Comparison of ENCODE assay signal across 8 cellular contexts in the genomic region with DNA sequence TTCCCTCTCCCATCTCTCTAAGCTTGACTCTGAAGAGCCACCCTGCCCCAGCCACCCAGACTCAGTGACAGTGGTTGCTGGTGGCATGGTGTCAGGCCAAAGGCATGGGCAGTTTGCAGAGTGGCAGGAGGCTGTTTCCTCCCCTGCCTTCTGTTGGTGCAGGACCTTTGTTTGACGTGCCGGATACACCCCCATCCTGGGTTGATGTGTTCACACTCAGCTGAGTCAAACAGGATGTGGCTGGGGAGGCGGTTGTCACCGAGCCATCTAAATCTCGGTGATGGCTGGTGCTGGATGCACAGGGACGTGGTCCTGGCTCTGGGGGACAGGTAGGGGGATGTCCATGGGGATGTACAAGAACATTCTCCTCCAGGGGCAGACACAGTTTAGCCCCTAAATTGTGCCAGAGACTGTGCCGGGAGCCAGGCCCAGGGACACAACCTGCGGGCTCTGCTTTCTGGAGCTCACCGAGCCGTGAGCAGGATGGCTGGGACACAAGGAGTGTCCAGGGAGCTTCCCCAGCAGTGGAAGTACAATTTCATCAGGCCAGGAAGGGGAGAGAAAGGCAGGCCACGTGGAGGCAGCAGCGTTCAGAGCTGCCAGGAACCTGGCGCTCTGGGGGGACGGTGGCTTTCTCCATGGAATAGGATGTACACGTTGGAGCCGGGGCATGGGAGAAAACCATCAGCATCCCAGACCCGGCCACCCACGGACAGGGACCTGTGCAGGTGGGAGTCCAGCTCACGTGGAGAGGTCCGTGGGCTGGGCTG.
DNase-seq lines count a peak whose midpoint lies in the region; ATAC-seq, FAIRE-seq and TF ChIP-seq lines count a peak whose summit lies in the region.

No MANE protein-coding gene starts in this region.

- H3K4me1 ChIP-seq in mesenchymal stem cell (ENCODE audit: control insufficient read depth, insufficient read depth, low read depth, low read length) = peaks cover 87% of the 10 kb centered on the region

- TF ChIP-seq CTCF in astrocyte of the spinal cord (IDR thresholded peaks at IDR 0.05; ENCODE audit: low read depth, low read length) = no peak

- ATAC-seq in HG03108 (IDR thresholded peaks at IDR 0.05; ENCODE audit: unreplicated experiment) = peak; percentile 59
- no peak for ATAC-seq in HG03039 (IDR thresholded peaks at IDR 0.05; ENCODE audit: unreplicated experiment)

- no peaks in the 10 kb centered on the region for H3K9me3 ChIP-seq in mesenchymal stem cell (ENCODE audit: control insufficient read depth, low read length)

- in situ Hi-C loops in astrocyte of the spinal cord (cut with HindIII; ENCODE audit: low sequenced_read_pairs) = no loop called here

- H2BK120ac ChIP-seq in mesenchymal stem cell (ENCODE audit: low read depth, low read length) = no peak overlapping the region

- peak overlapping the region in 1 of 2 experiments; percentile 22 for H3K4ac ChIP-seq in mesenchymal stem cell (ENCODE audit: low read depth in 1 of 2, low read length in 2 of 2)

- H3K27me3 ChIP-seq in mesenchymal stem cell (ENCODE audit: control insufficient read depth in 1 of 2, insufficient read depth in 1 of 2, low read length in 2 of 2) = no peaks in the 10 kb centered on the region

- H2AK5ac ChIP-seq in mesenchymal stem cell (ENCODE audit: low read length, severe bottlenecking) = peak overlapping the region; percentile 56

- peak overlapping the region; percentile 32 for H3K9ac ChIP-seq in mesenchymal stem cell (ENCODE audit: low read length)

- no peak overlapping the region for H2BK15ac ChIP-seq in mesenchymal stem cell (ENCODE audit: low read depth, poor library complexity, severe bottlenecking)

- WGBS in mesenchymal stem cell = 62% methylated on average over 20 of the region's 20 CpGs

- DNase-seq in GM18507 (ENCODE audit: extremely low spot score, insufficient read length, low read depth) = peak; percentile 84
- DNase-seq in T-helper 9 cell = peak; percentile 71
- DNase-seq in astrocyte of the spinal cord (ENCODE audit: low read depth, low spot score) = peak; percentile 64
- DNase-seq in mesenchymal stem cell = peak; percentile 81
- peak; percentile 65 for DNase-seq in stimulated activated CD8-positive, alpha-beta memory T cell treated with anti-CD3 and anti-CD28 coated beads, Interleukin-7, amount 100 ng/mL, for 24 hours (ENCODE audit: low read depth)
- no peak for DNase-seq in DMS114 treated with DMSO at 0.1 percent for 48 hours (lab: John Stamatoyannopoulos, UW; ENCODE audit: unreplicated experiment)

- peak overlapping the region; percentile 41 to 95 for H2BK12ac ChIP-seq in mesenchymal stem cell (ENCODE audit: low read length in 2 of 2)

- peak; percentile 98 for FAIRE-seq in GM18507 (lab: Jason Lieb, UNC)

- H4K8ac ChIP-seq in mesenchymal stem cell (ENCODE audit: low read length) = peak overlapping the region; percentile 78

- peak overlapping the region; percentile 9 for H2BK5ac ChIP-seq in mesenchymal stem cell (ENCODE audit: low read depth, low read length, poor library complexity, severe bottlenecking)

- H3K14ac ChIP-seq in mesenchymal stem cell (ENCODE audit: low read length in 2 of 2) = peak overlapping the region in 1 of 2 experiments; percentile 53

- H3K18ac ChIP-seq in mesenchymal stem cell (ENCODE audit: low read depth in 1 of 2, low read length in 2 of 2) = peak overlapping the region; percentile 40 to 83

- H3K36me3 ChIP-seq in mesenchymal stem cell (ENCODE audit: control insufficient read depth in 1 of 2, insufficient read depth in 2 of 2, low read depth in 1 of 2, low read length in 2 of 2) = peaks cover 36 to 48% of the 10 kb centered on the region in 2 experiments

- H2AFZ ChIP-seq in mesenchymal stem cell (ENCODE audit: low read depth, low read length) = peak overlapping the region; percentile 19

- peaks cover 15% of the 10 kb centered on the region for H3K79me1 ChIP-seq in mesenchymal stem cell (replicated peaks; ENCODE audit: low read length, poor library complexity, severe bottlenecking)

- H3K23ac ChIP-seq in mesenchymal stem cell (ENCODE audit: low read length in 2 of 2) = peak overlapping the region in 1 of 2 experiments; percentile 6

- H4K91ac ChIP-seq in mesenchymal stem cell (ENCODE audit: low read length) = peak overlapping the region; percentile 89

- peak overlapping the region; percentile 82 for H3K27ac ChIP-seq in mesenchymal stem cell (ENCODE audit: low read length, poor library complexity, severe bottlenecking)

- H3K4me2 ChIP-seq in mesenchymal stem cell (ENCODE audit: low read length, poor library complexity, severe bottlenecking) = no peak overlapping the region

- H3K4me3 ChIP-seq in astrocyte of the spinal cord (ENCODE audit: low read depth, low read length) (no peak overlapping the region), mesenchymal stem cell (ENCODE audit: insufficient read depth in 1 of 2, low read depth in 1 of 2, low read length in 2 of 2) (no peak overlapping the region)
